19 cellular contexts compared by ENCODE assay signal in the genomic region with DNA sequence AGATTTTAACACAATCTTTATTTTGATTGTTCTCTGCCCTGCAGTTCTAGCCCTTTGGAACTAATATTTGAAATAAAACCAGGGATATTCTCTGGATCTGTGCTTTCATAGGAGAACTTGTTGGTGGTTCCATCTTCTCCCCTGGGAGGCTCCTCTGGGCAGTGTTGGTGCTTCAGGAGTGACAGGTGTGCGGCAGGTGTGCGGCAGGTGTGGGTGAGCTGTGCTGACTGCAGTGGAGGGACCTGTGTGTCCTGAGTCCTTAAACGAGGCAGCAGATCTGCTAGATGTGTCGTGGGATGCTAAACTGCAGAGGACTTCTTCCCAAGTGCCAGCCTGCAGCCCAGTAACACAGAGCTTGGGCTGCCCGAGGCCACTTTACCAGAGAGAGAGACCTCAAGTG.
DNase-seq lines count a peak whose midpoint lies in the region; ATAC-seq and TF ChIP-seq lines count a peak whose summit lies in the region.
"Had no signal": no experiment of that assay in that cellular context is flagged by ENCODE, and none has a peak within 500 bp of the region (broad histone marks: within the 10 kb centered on the region; RNA-seq: fewer than 3 reads in every experiment).

No MANE protein-coding gene starts in this region.

- no peak overlapping the region for H3K4me3 ChIP-seq in AG04450 (ENCODE audit: low read depth, low read length)
- H3K4me3 ChIP-seq: BLaER1, lower lobe of right lung, Peyer's patch, SJSA1, stomach, tibial artery had no signal

- peaks cover 12% of the 10 kb centered on the region for H3K27me3 ChIP-seq in AG04450 (ENCODE audit: control insufficient read depth, insufficient read depth, low read length)
- H3K27me3 ChIP-seq: BLaER1, Peyer's patch, SJSA1, stomach, tibial artery had no signal

- CTCF ChIA-PET in AG04450 (lab: Charles Lee) = interaction anchor here (0.6 to 1.9 kb wide), 13 partner anchors 11 to 729 kb away, joined by 3 to 20 read pairs (median 6); no protein-coding TSS in a partner anchor

- no peaks in the 10 kb centered on the region for H3K9me3 ChIP-seq in AG04450 (ENCODE audit: control insufficient read depth, insufficient read depth, low read length)
- H3K9me3 ChIP-seq: BLaER1, lower lobe of right lung, Peyer's patch, SJSA1, stomach, tibial artery had no signal

- ATAC-seq in HG03108 (IDR thresholded peaks at IDR 0.05; ENCODE audit: unreplicated experiment) (no peak), HG03457 (IDR thresholded peaks at IDR 0.05; ENCODE audit: unreplicated experiment) (no peak)
- ATAC-seq: activated CD4-positive, alpha-beta T cell treated with anti-CD3 and anti-CD28 coated beads for 36 hours; lower lobe of right lung had no signal

- DNase-seq in AG04450 (ENCODE audit: low read depth, low spot score) = no peak
- peak; percentile 5 for DNase-seq in NCI-H1092 (lab: John Stamatoyannopoulos, UW)
- DNase-seq in NCI-H2107 (lab: John Stamatoyannopoulos, UW) = peak; percentile 35
- peak; percentile 86 for DNase-seq in NCI-H748 (lab: John Stamatoyannopoulos, UW; ENCODE audit: unreplicated experiment)
- DNase-seq in HuH-7.5 (ENCODE audit: low spot score) = no peak
- DNase-seq in GM10266 (ENCODE audit: extremely low spot score) = no peak
- DNase-seq: activated CD4-positive, alpha-beta T cell treated with anti-CD3 and anti-CD28 coated beads for 36 hours; activated gamma-delta T cell; COR-L47; glutamatergic neuron; lower lobe of right lung; NCI-H1930; Peyer's patch; stomach; tibial artery had no signal

- peak overlapping the region; percentile 21 for H3K27ac ChIP-seq in AG04450 (ENCODE audit: low read depth, low read length)
- H3K27ac ChIP-seq: BLaER1, lower lobe of right lung, Peyer's patch, SJSA1, stomach, tibial artery had no signal

- POLR2A ChIA-PET in AG04450 (lab: Yijun Ruan, JAX) = no interaction called here

- no peak for TF ChIP-seq CTCF in AG04450 (IDR thresholded peaks at IDR 0.05; ENCODE audit: low read depth, low read length)
- no peak for TF ChIP-seq CTCF in GM10266 (IDR thresholded peaks at IDR 0.05; ENCODE audit: control insufficient read depth, insufficient read depth, low read depth, missing control alignments)

Comparison
In these comparisons a context has a peak if more than half of its experiments do, and no peak if none do; other contexts are left out.
1. DNase-seq: peak in NCI-H1092 (single experiment), NCI-H2107 (single experiment) and NCI-H748 (single experiment); none in AG04450 (single experiment), HuH-7.5 (single experiment) and GM10266 (single experiment).